In the genomic region with DNA sequence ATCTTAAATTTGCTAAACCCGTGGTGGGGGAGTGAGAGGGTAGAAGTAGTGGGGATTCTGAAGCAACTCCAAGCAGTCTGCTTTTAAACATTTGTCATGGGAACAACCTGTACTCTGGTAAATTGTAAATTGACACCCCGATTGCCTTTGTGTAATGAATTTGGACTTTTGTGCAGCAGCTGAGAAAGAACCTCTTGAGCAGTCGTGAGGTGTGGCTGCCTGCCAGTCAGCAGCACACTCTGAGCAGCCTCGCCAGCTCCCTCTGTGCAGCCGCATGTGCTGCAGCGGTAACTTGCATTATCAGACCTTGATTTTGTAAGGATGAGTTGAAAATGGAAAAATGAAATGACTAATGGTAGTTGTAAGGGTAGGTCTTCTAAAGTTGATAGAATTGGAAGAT, we compare ENCODE assay signal across 8 cellular contexts.
DNase-seq lines count a peak whose midpoint lies in the region; ATAC-seq and TF ChIP-seq lines count a peak whose summit lies in the region.

No MANE protein-coding gene starts in this region.

- peaks cover 79% of the 10 kb centered on the region for H3K4me1 Mint-ChIP-seq in activated T-cell treated with anti-CD3 and anti-CD28 coated beads, Interleukin-2, amount 50 U/mL, for 4 hours (ENCODE audit: low read depth)
- peaks cover 77% of the 10 kb centered on the region for H3K4me1 Mint-ChIP-seq in activated CD4-positive, alpha-beta T cell treated with anti-CD3 and anti-CD28 coated beads, Interleukin-2, amount 10 ng/mL, durations not matched to agents 7 days and 5 days

- H3K27ac ChIP-seq in sigmoid colon, result peak overlapping the region; percentile 35 to 72 (median 57)

- H3K4me3 Mint-ChIP-seq in activated T-cell treated with anti-CD3 and anti-CD28 coated beads, Interleukin-2, amount 50 U/mL, for 4 hours, result peak overlapping the region; percentile 47
- peak overlapping the region; percentile 6 for H3K4me3 Mint-ChIP-seq in activated CD4-positive, alpha-beta T cell treated with anti-CD3 and anti-CD28 coated beads, Interleukin-2, amount 10 ng/mL, durations not matched to agents 7 days and 5 days

- no peaks in the 10 kb centered on the region for H3K27me3 ChIP-seq in sigmoid colon

- CTCF ChIA-PET in activated CD4-positive, alpha-beta T cell treated with anti-CD3 and anti-CD28 coated beads, Interleukin-2, amount 10 ng/mL, durations not matched to agents 7 days and 5 days (lab: Charles Lee), result interaction anchor here (1.3 to 1.8 kb wide), 4 partner anchors 9 to 77 kb away, joined by 3 to 6 read pairs (median 4); no protein-coding TSS in a partner anchor

- peak; percentile 19 for DNase-seq in activated T-cell treated with anti-CD3 and anti-CD28 coated beads, Interleukin-2, amount 50 U/mL, for 4 hours
- no peak for DNase-seq in activated T-cell treated with anti-CD3 and anti-CD28 coated beads, Interleukin-2, amount 50 U/mL, for 1 hour
- no peak for DNase-seq in activated CD4-positive, alpha-beta T cell treated with anti-CD3 and anti-CD28 coated beads, Interleukin-2, amount 10 ng/mL, durations not matched to agents 7 days and 5 days
- DNase-seq in fibroblast of the aortic adventitia (ENCODE audit: low read depth) (peak; percentile 71), sigmoid colon (peak; percentile 91)

- no peak for TF ChIP-seq CTCF in fibroblast of the aortic adventitia (IDR thresholded peaks at IDR 0.05; ENCODE audit: insufficient read depth, low read length)
- TF ChIP-seq CTCF in sigmoid colon (IDR thresholded peaks at IDR 0.05), result no peak

- no peak for TF ChIP-seq POLR2A in sigmoid colon (IDR thresholded peaks at IDR 0.05)

- peaks cover 5% of the 10 kb centered on the region for H3K9me3 Mint-ChIP-seq in activated T-cell treated with anti-CD3 and anti-CD28 coated beads, Interleukin-2, amount 50 U/mL, for 4 hours
- H3K9me3 Mint-ChIP-seq in activated CD4-positive, alpha-beta T cell treated with anti-CD3 and anti-CD28 coated beads, Interleukin-2, amount 10 ng/mL, durations not matched to agents 7 days and 5 days, result no peaks in the 10 kb centered on the region

- H3K36me3 Mint-ChIP-seq in activated T-cell treated with anti-CD3 and anti-CD28 coated beads, Interleukin-2, amount 50 U/mL, for 4 hours (ENCODE audit: insufficient read depth), result peaks cover 35% of the 10 kb centered on the region
- H3K36me3 Mint-ChIP-seq in activated CD4-positive, alpha-beta T cell treated with anti-CD3 and anti-CD28 coated beads, Interleukin-2, amount 10 ng/mL, durations not matched to agents 7 days and 5 days (ENCODE audit: low read depth), result peaks cover 20% of the 10 kb centered on the region

- POLR2A ChIA-PET in activated CD4-positive, alpha-beta T cell treated with anti-CD3 and anti-CD28 coated beads, Interleukin-2, amount 10 ng/mL, durations not matched to agents 7 days and 5 days (lab: Charles Lee), result no interaction called here

- no peaks in the 10 kb centered on the region for H3K27me3 Mint-ChIP-seq in activated T-cell treated with anti-CD3 and anti-CD28 coated beads, Interleukin-2, amount 50 U/mL, for 4 hours (ENCODE audit: low read depth)
- H3K27me3 Mint-ChIP-seq in activated CD4-positive, alpha-beta T cell treated with anti-CD3 and anti-CD28 coated beads, Interleukin-2, amount 10 ng/mL, durations not matched to agents 7 days and 5 days, result no peaks in the 10 kb centered on the region

- peaks cover 0 to 66% (median 58%) of the 10 kb centered on the region in 4 donors for H3K4me1 ChIP-seq in sigmoid colon

- no peak overlapping the region for H3K4me3 ChIP-seq in fibroblast of the aortic adventitia (ENCODE audit: low read depth, low read length)
- H3K4me3 ChIP-seq in sigmoid colon, result no peak overlapping the region

- H3K36me3 ChIP-seq in sigmoid colon, result no peaks in the 10 kb centered on the region

- no peaks in the 10 kb centered on the region for H3K9me3 ChIP-seq in sigmoid colon

- intact Hi-C loops in sigmoid colon (cut with DNase I), result loop anchor here (2.0 kb wide), 1 partner anchor 17 kb away; no protein-coding TSS in a partner anchor

- peak overlapping the region; percentile 63 for H3K27ac Mint-ChIP-seq in activated CD4-positive, alpha-beta T cell treated with anti-CD3 and anti-CD28 coated beads, Interleukin-2, amount 10 ng/mL, durations not matched to agents 7 days and 5 days

- peak; percentile 58 to 67 for ATAC-seq in activated T-cell treated with anti-CD3 and anti-CD28 coated beads, Interleukin-2, amount 50 U/mL, for 4 hours
- ATAC-seq in GM21529 (IDR thresholded peaks at IDR 0.05; ENCODE audit: unreplicated experiment) (no peak), GM21619 (IDR thresholded peaks at IDR 0.05; ENCODE audit: unreplicated experiment) (no peak), GM21737 (IDR thresholded peaks at IDR 0.05; ENCODE audit: unreplicated experiment) (no peak)

- TF ChIP-seq EP300 in sigmoid colon (IDR thresholded peaks at IDR 0.05), result no peak

- WGBS in sigmoid colon, 2 donors, result 11 to 39% methylated on average over 6 of the region's 6 CpGs

Comparison
In these comparisons a context has a peak if more than half of its experiments do, and no peak if none do; other contexts are left out.
1. DNase-seq: peak in activated T-cell treated with anti-CD3 and anti-CD28 coated beads, Interleukin-2, amount 50 U/mL, for 4 hours (single experiment), fibroblast of the aortic adventitia (single experiment) and sigmoid colon (single experiment); none in activated T-cell treated with anti-CD3 and anti-CD28 coated beads, Interleukin-2, amount 50 U/mL, for 1 hour (single experiment) and activated CD4-positive, alpha-beta T cell treated with anti-CD3 and anti-CD28 coated beads, Interleukin-2, amount 10 ng/mL, durations not matched to agents 7 days and 5 days (single experiment).
2. ATAC-seq: peak in activated T-cell treated with anti-CD3 and anti-CD28 coated beads, Interleukin-2, amount 50 U/mL, for 4 hours (2 of 2); none in GM21529 (single experiment), GM21619 (single experiment) and GM21737 (single experiment).